21 cellular contexts compared by ENCODE assay signal in genomic region chr1:46367072-46367471, GRCh38. TPM values are rescaled to one million over a fixed set of nuclear protein-coding genes. Genes with fewer than 3 reads are reported as not detected.
DNase-seq lines count a peak whose midpoint lies in the region; ATAC-seq, FAIRE-seq and TF ChIP-seq lines count a peak whose summit lies in the region.
"Had no signal": no experiment of that assay in that cellular context is flagged by ENCODE, and none has a peak within 500 bp of the region (broad histone marks: within the 10 kb centered on the region; RNA-seq: fewer than 3 reads in every experiment).

No MANE protein-coding gene starts in this region.

- no peak overlapping the region for H3K4me3 Mint-ChIP-seq in GM23338
- H3K4me3 Mint-ChIP-seq in IgD-negative memory B cell = no peak overlapping the region
- H3K4me3 Mint-ChIP-seq in endodermal cell = no peak overlapping the region
- H3K4me3 Mint-ChIP-seq: CD4-positive, alpha-beta memory T cell had no signal

- no peaks in the 10 kb centered on the region for H3K27me3 ChIP-seq in GM23338 (ENCODE audit: insufficient read depth)
- no peaks in the 10 kb centered on the region for H3K27me3 ChIP-seq in endodermal cell (ENCODE audit: control insufficient read depth, insufficient read depth, low read length, poor library complexity, severe bottlenecking)
- H3K27me3 ChIP-seq in right atrium auricular region = no peaks in the 10 kb centered on the region

- H3K36me3 Mint-ChIP-seq in GM23338 (ENCODE audit: low read depth) (peaks cover 30% of the 10 kb centered on the region), IgD-negative memory B cell (peaks cover 7% of the 10 kb centered on the region), endodermal cell (ENCODE audit: low read depth) (peaks cover 30% of the 10 kb centered on the region)

- ATAC-seq in GM23338 = peak; percentile 56

- H3K36me3 ChIP-seq in GM23338 (ENCODE audit: insufficient read depth) = peaks cover 9% of the 10 kb centered on the region
- peaks cover 28% of the 10 kb centered on the region for H3K36me3 ChIP-seq in endodermal cell (ENCODE audit: control insufficient read depth, insufficient read depth, low read length)
- H3K36me3 ChIP-seq in right atrium auricular region = peaks cover 41% of the 10 kb centered on the region

- H3K27me3 Mint-ChIP-seq in GM23338 (ENCODE audit: insufficient read depth, low read depth, poor library complexity) (no peaks in the 10 kb centered on the region), IgD-negative memory B cell (no peaks in the 10 kb centered on the region), endodermal cell (ENCODE audit: insufficient read depth) (no peaks in the 10 kb centered on the region)
- H3K27me3 Mint-ChIP-seq: CD4-positive, alpha-beta memory T cell had no signal

- TF ChIP-seq CTCF in GM23338 (conservative IDR thresholded peaks at IDR 0.05; ENCODE audit: low read depth in 2 of 2) (no peak), endodermal cell (conservative IDR thresholded peaks at IDR 0.05) (peak; percentile 44), right atrium auricular region (IDR thresholded peaks at IDR 0.05) (no peak)

- no peak for TF ChIP-seq POLR2A in GM12891 (IDR thresholded peaks at IDR 0.05; ENCODE audit: low read depth, low read length)

- no peaks in the 10 kb centered on the region for H3K9me3 ChIP-seq in endodermal cell (ENCODE audit: control insufficient read depth, low read length)
- H3K9me3 ChIP-seq in right atrium auricular region = no peaks in the 10 kb centered on the region

- H3K4me1 ChIP-seq in GM23338 (ENCODE audit: insufficient read depth) (no peaks in the 10 kb centered on the region), endodermal cell (ENCODE audit: control insufficient read depth, insufficient read depth, low read length) (no peaks in the 10 kb centered on the region), right atrium auricular region (no peaks in the 10 kb centered on the region)

- no peaks in the 10 kb centered on the region for H3K79me2 ChIP-seq in GM23338 (replicated peaks; ENCODE audit: insufficient read depth)

- H2AFZ ChIP-seq in GM23338 = no peak overlapping the region

- H3K4me3 ChIP-seq in GM23338 (no peak overlapping the region), endodermal cell (ENCODE audit: low read length) (no peak overlapping the region), right atrium auricular region (no peak overlapping the region)

- no peak overlapping the region for H3K27ac Mint-ChIP-seq in GM23338
- H3K27ac Mint-ChIP-seq in IgD-negative memory B cell = peak overlapping the region in 2 of 3 donors; percentile 77 to 82
- no peak overlapping the region for H3K27ac Mint-ChIP-seq in endodermal cell

- no peak overlapping the region for H3K4me2 ChIP-seq in GM23338

- 87 to 97% methylated on average over 3 of the region's 3 CpGs for WGBS in endodermal cell (ENCODE audit: insufficient coverage in 1 of 2, insufficient read length in 1 of 2), 2 experiments

- H3K9ac ChIP-seq in endodermal cell (ENCODE audit: extremely low read depth, low read length, poor library complexity, severe bottlenecking) = no peak overlapping the region

- H4K20me1 ChIP-seq in GM23338 (replicated peaks; ENCODE audit: insufficient read depth) = no peaks in the 10 kb centered on the region; the same call in 1 of the 2 replicates

- H3K9me3 Mint-ChIP-seq in GM23338 (no peaks in the 10 kb centered on the region; the same call in 2 of the 3 replicates), IgD-negative memory B cell (no peaks in the 10 kb centered on the region), endodermal cell (no peaks in the 10 kb centered on the region)
- H3K9me3 Mint-ChIP-seq: CD4-positive, alpha-beta memory T cell had no signal

- no peaks in the 10 kb centered on the region for H3K9me2 ChIP-seq in GM23338 (ENCODE audit: insufficient read depth)

- FAIRE-seq in GM12891 (lab: Jason Lieb, UNC) = peak; percentile 28
- FAIRE-seq: GM12892, H1 had no signal

- H3F3A ChIP-seq in GM23338 (replicated peaks; ENCODE audit: low read depth) = peaks cover 3% of the 10 kb centered on the region; the same call in 1 of the 2 replicates

- H3K4me1 Mint-ChIP-seq in GM23338 (peaks cover 6% of the 10 kb centered on the region; the same call in 2 of the 3 replicates), IgD-negative memory B cell (peaks cover 11 to 26% (median 14%) of the 10 kb centered on the region in 3 donors), endodermal cell (peaks cover 18% of the 10 kb centered on the region)
- H3K4me1 Mint-ChIP-seq: CD4-positive, alpha-beta memory T cell had no signal

- DNase-seq in GM12891 (ENCODE audit: insufficient read length, low spot score) (no peak), GM23338 (ENCODE audit: low spot score) (no peak), endodermal cell (no peak), NCI-H345 treated with DMSO at 0.1 percent for 48 hours (lab: John Stamatoyannopoulos, UW; ENCODE audit: unreplicated experiment) (no peak), hepatic stellate cell (ENCODE audit: low spot score) (no peak), right atrium auricular region (ENCODE audit: low spot score) (no peak)
- no peak for DNase-seq in activated CD8-positive, alpha-beta memory T cell treated with anti-CD3 and anti-CD28 coated beads, Interleukin-2, amount 50 U/mL, for 48 hours
- DNase-seq: C1 segment of cervical spinal cord; Calu3; CD4-positive, alpha-beta memory T cell; COR-L47; DMS53; DMS79 treated with DMSO at 0.1 percent for 48 hours; GF-D8; H7; HCEC 1CT had no signal

- H3K27ac ChIP-seq in GM23338 (ENCODE audit: low read depth) = no peak overlapping the region
- no peak overlapping the region for H3K27ac ChIP-seq in endodermal cell (ENCODE audit: low read depth, low read length)
- no peak overlapping the region for H3K27ac ChIP-seq in right atrium auricular region

TF ChIP-seq in GM12891, 5 proteins besides CTCF, POLR2A, EP300 and RAD21:
- TF ChIP-seq TAF1 (IDR thresholded peaks at IDR 0.05; ENCODE audit: low read depth, low read length) (no peak), SPI1 (IDR thresholded peaks at IDR 0.05; ENCODE audit: low read depth, low read length) (no peak), POU2F2 (IDR thresholded peaks at IDR 0.05; ENCODE audit: low read depth, low read length) (no peak), PAX5 (IDR thresholded peaks at IDR 0.05; ENCODE audit: insufficient read depth, low read length, severe bottlenecking) (no peak), POLR2AphosphoS5 (IDR thresholded peaks at IDR 0.05; ENCODE audit: low read depth, low read length) (no peak)

TF ChIP-seq in GM23338, 12 proteins besides CTCF, POLR2A, EP300 and RAD21 (continues in another document):
- TF ChIP-seq EZH2 (IDR thresholded peaks at IDR 0.05; ENCODE audit: low read depth, unreplicated experiment) (no peak), REST (IDR thresholded peaks at IDR 0.05; ENCODE audit: unreplicated experiment) (no peak), ETS1 (IDR thresholded peaks at IDR 0.05) (no peak), NANOG (IDR thresholded peaks at IDR 0.05; ENCODE audit: borderline replicate concordance) (no peak), EZH2phosphoT487 (IDR thresholded peaks at IDR 0.05; ENCODE audit: unreplicated experiment) (no peak), JUNB (IDR thresholded peaks at IDR 0.05; ENCODE audit: unreplicated experiment) (no peak), ZNF114 (CRISPR knock-in tag; IDR thresholded peaks at IDR 0.05) (no peak)

RNA-seq across cellular contexts. Expression of gene NSUN4, which starts 26.5 kb away (rescaled TPM):
- 17.3 TPM for polyA plus RNA-seq in GM12891 (2012; ENCODE audit: low read depth, missing spikeins)
- total RNA-seq in GM23338 (2014; rRNA removed; shearing (Covaris generic)) = 11.6 and 18.6 TPM in 2 replicates
- 7.4 and 8.9 TPM in 2 replicates for polyA plus RNA-seq in GM23338 (2016; fragmentation: Nextera tagmentation; extraction: Ambion mirVana)
- polyA plus RNA-seq in IgD-negative memory B cell = 26.8 TPM
- total RNA-seq in endodermal cell = 10 to 100 TPM; 16.3 to 19.0 TPM
- polyA plus RNA-seq in endodermal cell (2013, experiment 1 of 2) = 16.5 TPM
- 15.7 TPM for polyA plus RNA-seq in endodermal cell (2013, experiment 2 of 2)
- total RNA-seq in right atrium auricular region = 10 to 100 TPM in 1 of 2 donors, 1 to 10 TPM in 1; 9.1 to 13.9 TPM

RNA-seq across cellular contexts. Expression of gene FAAH, which starts 27.0 kb away (rescaled TPM):
- polyA plus RNA-seq in GM12891 (2012; ENCODE audit: low read depth, missing spikeins) = 0.55 TPM
- 17.9 and 24.0 TPM in 2 replicates for total RNA-seq in GM23338 (2014; rRNA removed; shearing (Covaris generic))
- polyA plus RNA-seq in GM23338 (2016; fragmentation: Nextera tagmentation; extraction: Ambion mirVana) (10.7 and 12.3 TPM in 2 replicates), IgD-negative memory B cell (1.2 TPM)
- total RNA-seq in endodermal cell (10 to 100 TPM; 27.1 to 56.6 TPM), right atrium auricular region (10 to 100 TPM in 1 of 2 donors, 1 to 10 TPM in 1; 6.3 to 10.5 TPM)
- 4.1 TPM for polyA plus RNA-seq in endodermal cell (2013, experiment 1 of 2)
- polyA plus RNA-seq in endodermal cell (2013, experiment 2 of 2) = 2.5 TPM
- total RNA-seq: A172, G401 had no signal

Comparison
In these comparisons a context has a peak if more than half of its experiments do, and no peak if none do; other contexts are left out.
1. H3K27ac Mint-ChIP-seq: peak in IgD-negative memory B cell (2 of 3); none in GM23338 (single experiment) and endodermal cell (single experiment).